22 cellular contexts compared by ENCODE assay signal in the genomic region with DNA sequence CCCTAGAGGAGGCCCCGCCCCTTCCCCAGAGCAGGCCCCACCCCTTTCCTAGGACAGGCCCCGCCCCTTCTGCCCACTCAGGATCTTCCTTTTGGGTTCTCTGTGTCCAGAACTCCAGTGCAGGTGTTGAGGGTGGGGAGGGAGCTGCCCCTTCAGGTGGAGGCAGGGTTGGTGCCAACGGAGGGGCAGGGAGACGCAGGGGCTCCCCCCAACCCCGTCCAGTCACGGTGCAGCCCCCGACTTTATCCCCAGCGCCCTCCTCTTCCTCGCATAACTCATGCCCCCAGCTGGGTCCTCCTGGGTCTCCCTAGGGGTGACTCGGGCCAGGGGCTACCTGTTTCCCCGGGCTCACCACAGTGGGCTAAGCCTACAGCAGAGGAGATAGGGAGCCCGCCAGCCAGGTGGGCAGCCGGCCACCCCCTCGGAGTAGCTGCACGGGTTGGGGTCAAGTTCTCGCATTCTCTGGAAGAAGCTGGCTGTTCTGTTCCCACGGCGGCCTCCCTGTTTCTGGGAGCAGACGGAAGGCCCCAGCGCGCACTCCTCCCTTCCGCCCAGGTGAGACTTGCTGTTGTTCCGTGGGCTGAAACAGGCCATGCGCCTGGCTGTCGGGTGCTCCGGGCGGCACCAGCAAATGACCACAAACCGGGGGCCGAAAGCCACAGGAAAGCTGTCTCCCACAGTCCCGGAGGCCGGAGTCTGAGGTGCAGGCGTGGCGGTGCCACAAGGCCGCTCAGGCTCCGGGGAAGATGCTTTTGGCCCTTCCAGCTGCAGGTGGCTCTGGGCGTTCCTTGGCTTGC. TPM values are rescaled to one million over a fixed set of nuclear protein-coding genes. Genes with fewer than 3 reads are reported as not detected.
DNase-seq lines count a peak whose midpoint lies in the region; ATAC-seq and TF ChIP-seq lines count a peak whose summit lies in the region.
"Had no signal": no experiment of that assay in that cellular context is flagged by ENCODE, and none has a peak within 500 bp of the region (broad histone marks: within the 10 kb centered on the region; RNA-seq: fewer than 3 reads in every experiment).

No MANE protein-coding gene starts in this region.

- H3K27ac ChIP-seq in endodermal cell (ENCODE audit: low read depth, low read length) (no peak overlapping the region), SK-N-SH (ENCODE audit: low read depth in 2 of 2, low read length in 1 of 2) (no peak overlapping the region)
- H3K27ac ChIP-seq: body of pancreas, RWPE1, upper lobe of left lung had no signal

- no peak overlapping the region for H3K27ac Mint-ChIP-seq in endodermal cell
- H3K27ac Mint-ChIP-seq: H9, IgD-negative memory B cell had no signal

- no peaks in the 10 kb centered on the region for H3K27me3 Mint-ChIP-seq in endodermal cell (ENCODE audit: insufficient read depth)

- H3K36me3 Mint-ChIP-seq in endodermal cell (ENCODE audit: low read depth), result no peaks in the 10 kb centered on the region
- H3K36me3 Mint-ChIP-seq: IgD-negative memory B cell, naive B cell had no signal

- CTCF ChIA-PET in SK-N-SH (lab: Yijun Ruan, JAX), result interaction anchor here (0.7 to 1.3 kb wide), 2 partner anchors 401 to 461 kb away, joined by 3 read pairs; no protein-coding TSS in a partner anchor

- POLR2A ChIA-PET in SK-N-SH (lab: Yijun Ruan, JAX), result no interaction called here

- H3K9me3 Mint-ChIP-seq in endodermal cell, result no peaks in the 10 kb centered on the region
- H3K9me3 Mint-ChIP-seq: IgD-negative memory B cell had no signal

- WGBS in endodermal cell (ENCODE audit: insufficient coverage in 1 of 2, insufficient read length in 1 of 2), 2 experiments, result 87 to 92% methylated on average over 19 to 35 of the region's 36 CpGs
- 76% methylated on average over 13 of the region's 36 CpGs for WGBS in SK-N-SH (ENCODE audit: low lambda C conversion rate)

- H3K27me3 ChIP-seq in endodermal cell (ENCODE audit: control insufficient read depth, insufficient read depth, low read length, poor library complexity, severe bottlenecking), result no peaks in the 10 kb centered on the region
- no peaks in the 10 kb centered on the region for H3K27me3 ChIP-seq in SK-N-SH (ENCODE audit: insufficient read depth)
- H3K27me3 ChIP-seq: MG63, upper lobe of left lung had no signal

- no peaks in the 10 kb centered on the region for H3K4me1 Mint-ChIP-seq in endodermal cell
- H3K4me1 Mint-ChIP-seq: IgD-negative memory B cell had no signal

- H3K4me3 ChIP-seq in endodermal cell (ENCODE audit: low read length) (no peak overlapping the region), mucosa of descending colon (no peak overlapping the region), SK-N-SH (ENCODE audit: low read depth in 2 of 2, low read length in 1 of 2) (no peak overlapping the region)
- H3K4me3 ChIP-seq: body of pancreas, MG63, upper lobe of left lung had no signal

- no peaks in the 10 kb centered on the region for H3K9me3 ChIP-seq in endodermal cell (ENCODE audit: control insufficient read depth, low read length)
- no peaks in the 10 kb centered on the region for H3K9me3 ChIP-seq in mucosa of descending colon
- H3K9me3 ChIP-seq in SK-N-SH, result no peaks in the 10 kb centered on the region
- H3K9me3 ChIP-seq: body of pancreas, MG63, upper lobe of left lung had no signal

- H3K9ac ChIP-seq in endodermal cell (ENCODE audit: extremely low read depth, low read length, poor library complexity, severe bottlenecking) (no peak overlapping the region), SK-N-SH (no peak overlapping the region)

- TF ChIP-seq CTCF in endodermal cell (conservative IDR thresholded peaks at IDR 0.05) (no peak), mucosa of descending colon (IDR thresholded peaks at IDR 0.05) (no peak), SK-N-SH (IDR thresholded peaks at IDR 0.05) (no peak)

- H3K9me2 ChIP-seq in SK-N-SH, result no peaks in the 10 kb centered on the region

- no peaks in the 10 kb centered on the region for H3K4me1 ChIP-seq in endodermal cell (ENCODE audit: control insufficient read depth, insufficient read depth, low read length)
- H3K4me1 ChIP-seq in mucosa of descending colon (ENCODE audit: low read depth), result no peaks in the 10 kb centered on the region
- no peaks in the 10 kb centered on the region for H3K4me1 ChIP-seq in SK-N-SH (ENCODE audit: control insufficient read depth in 1 of 2, insufficient read depth in 2 of 2, low read depth in 1 of 2, low read length in 1 of 2)
- H3K4me1 ChIP-seq: body of pancreas, upper lobe of left lung had no signal

- no peak overlapping the region for H3K4me3 Mint-ChIP-seq in endodermal cell
- H3K4me3 Mint-ChIP-seq: H9 had no signal

- H3K4me2 ChIP-seq in SK-N-SH, result no peak overlapping the region

- H2AFZ ChIP-seq in SK-N-SH (ENCODE audit: low read depth), result no peak overlapping the region

- H3K79me2 ChIP-seq in SK-N-SH (ENCODE audit: insufficient read depth), result no peaks in the 10 kb centered on the region

- intact Hi-C loops in Right ventricle myocardium superior (cut with DNase I) (no loop called here), cardiac septum (cut with DNase I) (no loop called here), mucosa of descending colon (cut with DNase I, micrococcal nuclease) (loop anchor here in 1 of 2 donors (10.0 kb wide), 1 partner anchor 401 kb away; no protein-coding TSS in a partner anchor)

- no peak for TF ChIP-seq RAD21 in SK-N-SH (IDR thresholded peaks at IDR 0.05; ENCODE audit: low read length)

- ATAC-seq in Right ventricle myocardium superior (ENCODE audit: poor library complexity) (no peak), mucosa of descending colon (no peak), HG03095 (IDR thresholded peaks at IDR 0.05; ENCODE audit: unreplicated experiment) (no peak)
- ATAC-seq: body of pancreas, sciatic nerve had no signal

- peak; percentile 34 for DNase-seq in Right ventricle myocardium superior
- no peak for DNase-seq in cardiac septum (ENCODE audit: low spot score)
- DNase-seq in endodermal cell, result peak; percentile 50
- peak; percentile 14 to 50 (median 31) for DNase-seq in mucosa of descending colon
- no peak for DNase-seq in SK-N-SH
- DNase-seq in HCEC 1CT, result no peak
- no peak for DNase-seq in ecto neural progenitor cell (ENCODE audit: low spot score)
- DNase-seq: activated CD4-positive, alpha-beta T cell treated with anti-CD3 and anti-CD28 coated beads for 1 hour; H9; mesenchymal stem cell; MG63; naive B cell; NCI-H524; SW 1271 had no signal

- H4K20me1 ChIP-seq in SK-N-SH (ENCODE audit: insufficient read depth), result no peaks in the 10 kb centered on the region

- no peaks in the 10 kb centered on the region for H3F3A ChIP-seq in SK-N-SH (replicated peaks; ENCODE audit: insufficient read depth)

- H3K36me3 ChIP-seq in endodermal cell (ENCODE audit: control insufficient read depth, insufficient read depth, low read length) (no peaks in the 10 kb centered on the region), mucosa of descending colon (ENCODE audit: low read depth) (no peaks in the 10 kb centered on the region), SK-N-SH (replicated peaks in 1 of 2; ENCODE audit: control insufficient read depth in 1 of 2, insufficient read depth in 2 of 2, low read length in 1 of 2) (no peaks in the 10 kb centered on the region)
- H3K36me3 ChIP-seq: MG63, upper lobe of left lung had no signal

- TF ChIP-seq EP300 in SK-N-SH (IDR thresholded peaks at IDR 0.05; ENCODE audit: borderline replicate concordance in 1 of 2, low read depth in 1 of 2, low read length in 1 of 2), result no peak

TF ChIP-seq in SK-N-SH, 30 proteins besides CTCF, POLR2A, EP300 and RAD21 (continues in another document):
- TF ChIP-seq EZH2phosphoT487 (IDR thresholded peaks at IDR 0.05; ENCODE audit: borderline replicate concordance, low read depth), result no peak
- no peak for TF ChIP-seq REST (IDR thresholded peaks at IDR 0.05; ENCODE audit: low read depth, low read length)
- no peak for TF ChIP-seq NRF1 (IDR thresholded peaks at IDR 0.05; ENCODE audit: low read depth, low read length)

RNA-seq across cellular contexts. Expression of gene MUC2, which starts 38.9 kb away (rescaled TPM):
- total RNA-seq in Right ventricle myocardium superior (not detected), cardiac septum (0.03 TPM), endodermal cell (not detected), mucosa of descending colon (1,000 to 10,000 TPM in 2 of 3 donors, 100 to 1,000 TPM in 1; 379 to 1,246 (median 1,109) TPM)
- polyA plus RNA-seq in endodermal cell (2013, experiment 1 of 2), result not detected
- polyA plus RNA-seq in endodermal cell (2013, experiment 2 of 2), result not detected
- polyA plus RNA-seq in SK-N-SH (2012; rRNA removed), result not detected in 2 replicates
- polyA plus RNA-seq in SK-N-SH (2012; cell fraction: cytosol; rRNA removed), result not detected in 2 replicates
- under 0.01 TPM in 1 of 2 replicates, not detected in the other for polyA plus RNA-seq in SK-N-SH (2012; cell fraction: nucleus; rRNA removed)
- total RNA-seq: H9, omental fat pad, sciatic nerve had no signal
- polyA plus RNA-seq: IgD-negative memory B cell, keratinocyte had no signal

RNA-seq across cellular contexts. Expression of gene MUC5AC, which starts 44.1 kb away (rescaled TPM):
- total RNA-seq in Right ventricle myocardium superior (not detected), cardiac septum (not detected), endodermal cell (not detected), mucosa of descending colon (under 1 TPM in 2 of 3 donors, not detected in 1; 0.03 to 0.63 TPM)
- polyA plus RNA-seq in endodermal cell (2013, experiment 1 of 2), result not detected
- not detected for polyA plus RNA-seq in endodermal cell (2013, experiment 2 of 2)
- not detected in 2 replicates for polyA plus RNA-seq in SK-N-SH (2012; rRNA removed)
- polyA plus RNA-seq in SK-N-SH (2012; cell fraction: cytosol; rRNA removed), result not detected in 2 replicates
- polyA plus RNA-seq in SK-N-SH (2012; cell fraction: nucleus; rRNA removed), result not detected in 2 replicates
- total RNA-seq: H9, omental fat pad had no signal
- polyA plus RNA-seq: IgD-negative memory B cell, keratinocyte had no signal

Comparison
In these comparisons a context has a peak if more than half of its experiments do, and no peak if none do; other contexts are left out.
1. DNase-seq: peak in Right ventricle myocardium superior (single experiment), endodermal cell (single experiment) and mucosa of descending colon (3 of 3); none in cardiac septum (single experiment), SK-N-SH (single experiment), HCEC 1CT (single experiment) and ecto neural progenitor cell (single experiment).
2. RNA of gene MUC2, which starts 38.9 kb away (total RNA-seq): 379 to 1,246 TPM in mucosa of descending colon; 0.03 TPM in cardiac septum (single experiment), not detected in Right ventricle myocardium superior (single experiment) and not detected in endodermal cell; every median in the first group is over 100 times any median in the second.